Comparison of ENCODE assay signal across 14 cellular contexts in the genomic region with DNA sequence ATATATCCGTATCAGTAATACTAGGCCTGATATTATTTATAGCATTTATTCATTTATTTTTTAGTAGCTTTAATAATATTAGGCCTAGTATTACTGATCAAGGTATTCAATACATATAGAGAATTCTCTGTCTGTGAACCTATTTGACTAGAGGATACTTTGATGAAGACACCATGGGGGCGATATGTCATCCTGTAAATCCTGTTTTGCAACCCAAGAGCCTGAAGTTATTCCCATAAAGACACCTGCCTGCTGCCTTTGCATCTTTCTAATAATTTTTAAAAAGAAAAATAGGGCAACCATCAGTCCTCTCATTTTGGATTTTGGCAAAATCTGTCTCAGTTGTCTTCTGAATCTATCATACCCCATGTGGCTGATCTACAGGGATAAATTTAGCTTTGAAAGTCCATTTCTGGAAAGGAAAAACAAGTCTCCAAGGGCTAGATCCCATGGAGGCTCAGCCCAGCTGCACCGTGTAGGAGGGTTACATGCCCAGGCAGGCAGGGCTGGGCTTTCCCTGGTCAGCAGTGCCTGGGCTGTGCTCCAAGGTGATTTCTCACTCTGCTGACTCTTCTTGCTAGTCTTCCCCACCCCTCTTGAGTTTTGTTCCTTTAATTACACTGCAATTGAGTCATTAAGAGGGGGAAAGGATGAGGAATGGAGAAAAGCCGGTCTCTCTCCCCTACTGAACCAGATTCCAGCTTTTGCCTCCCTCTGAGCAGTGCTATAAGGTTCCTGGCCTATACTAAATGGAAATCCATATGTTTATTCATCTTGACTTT.
DNase-seq lines count a peak whose midpoint lies in the region; ATAC-seq and TF ChIP-seq lines count a peak whose summit lies in the region.
"Had no signal": no experiment of that assay in that cellular context is flagged by ENCODE, and none has a peak within 500 bp of the region (broad histone marks: within the 10 kb centered on the region; RNA-seq: fewer than 3 reads in every experiment).

No MANE protein-coding gene starts in this region.

- no peak overlapping the region for H2AFZ ChIP-seq in SK-N-SH (ENCODE audit: low read depth)

- H3K36me3 ChIP-seq in esophagus squamous epithelium, result no peaks in the 10 kb centered on the region
- no peaks in the 10 kb centered on the region for H3K36me3 ChIP-seq in thyroid gland
- H3K36me3 ChIP-seq in SK-N-SH (replicated peaks in 1 of 2; ENCODE audit: control insufficient read depth in 1 of 2, insufficient read depth in 2 of 2, low read length in 1 of 2), result peaks cover 0 to 11% of the 10 kb centered on the region in 2 experiments
- H3K36me3 ChIP-seq in heart right ventricle, result no peaks in the 10 kb centered on the region

- POLR2A ChIA-PET in SK-N-SH (lab: Yijun Ruan, JAX), result no interaction called here

- intact Hi-C loops in esophagus squamous epithelium (cut with DNase I) (no loop called here), thyroid gland (cut with DNase I) (loop anchor here (5.0 kb wide), 1 partner anchor 119 kb away; no protein-coding TSS in a partner anchor), heart right ventricle (cut with DNase I) (loop anchor here in 2 of 10 donors (10.0 kb wide), 2 partner anchors 121 to 1261 kb away; no protein-coding TSS in a partner anchor)

- no peaks in the 10 kb centered on the region for H3K9me2 ChIP-seq in SK-N-SH

- H3K4me1 ChIP-seq in esophagus squamous epithelium (peaks cover 0 to 44% (median 13%) of the 10 kb centered on the region in 3 donors), thyroid gland (peaks cover 0 to 3% of the 10 kb centered on the region in 2 donors), SK-N-SH (ENCODE audit: control insufficient read depth in 1 of 2, insufficient read depth in 2 of 2, low read depth in 1 of 2, low read length in 1 of 2) (peaks cover 0 to 2% of the 10 kb centered on the region in 2 experiments; a peak in 1 of 4 replicates), heart right ventricle (no peaks in the 10 kb centered on the region)

- H3K9me3 ChIP-seq in esophagus squamous epithelium (no peaks in the 10 kb centered on the region), thyroid gland (no peaks in the 10 kb centered on the region), SK-N-SH (no peaks in the 10 kb centered on the region), heart right ventricle (no peaks in the 10 kb centered on the region)

- peak overlapping the region; percentile 26 to 87 (median 79) for H3K27ac ChIP-seq in esophagus squamous epithelium
- no peak overlapping the region for H3K27ac ChIP-seq in thyroid gland
- H3K27ac ChIP-seq in SK-N-SH (ENCODE audit: low read depth in 2 of 2, low read length in 1 of 2), result no peak overlapping the region
- H3K27ac ChIP-seq in heart right ventricle, result no peak overlapping the region

- TF ChIP-seq CTCF in esophagus squamous epithelium (IDR thresholded peaks at IDR 0.05), result no peak
- TF ChIP-seq CTCF in thyroid gland (IDR thresholded peaks at IDR 0.05), result no peak
- no peak for TF ChIP-seq CTCF in SK-N-SH (IDR thresholded peaks at IDR 0.05)
- TF ChIP-seq CTCF in heart right ventricle (IDR thresholded peaks at IDR 0.05), result no peak

- H3K27me3 ChIP-seq in esophagus squamous epithelium, result no peaks in the 10 kb centered on the region
- H3K27me3 ChIP-seq in thyroid gland, result no peaks in the 10 kb centered on the region
- H3K27me3 ChIP-seq in SK-N-SH (ENCODE audit: insufficient read depth), result no peaks in the 10 kb centered on the region
- H3K27me3 ChIP-seq in heart right ventricle, result no peaks in the 10 kb centered on the region

- no peak overlapping the region for H3K4me2 ChIP-seq in SK-N-SH

- DNase-seq in NCI-H446 treated with DMSO at 0.1 percent for 48 hours (lab: John Stamatoyannopoulos, UW) (peak; percentile 26), esophagus squamous epithelium (lab: John Stamatoyannopoulos, UW) (no peak), thyroid gland (peak; percentile 44 to 59), SK-N-SH (no peak), heart right ventricle (no peak), SKM-1 (lab: John Stamatoyannopoulos, UW; ENCODE audit: unreplicated experiment) (no peak)
- DNase-seq: activated T-cell treated with anti-CD3 and anti-CD28 coated beads for 4 hours; CD4-positive, CD25-positive, alpha-beta regulatory T cell; dermis blood vessel endothelial cell; GF-D8; NCI-H146; stimulated activated CD4-positive, alpha-beta T cell treated with anti-CD3 and anti-CD28 coated beads, Interleukin-2, amount 100 ng/mL, for 48 hours; stimulated activated naive B cell treated with anti-CD40 and anti-IgM and Interleukin-4, amounts not matched to agents 10 μg/mL and 1 μg/mL and 100 μg/mL, for 72 hours had no signal

- WGBS in esophagus squamous epithelium, 2 donors, result 29 to 30% methylated on average over 4 of the region's 4 CpGs
- 60% methylated on average over 4 of the region's 4 CpGs for WGBS in thyroid gland, 2 donors
- 45% methylated on average over 4 of the region's 4 CpGs for WGBS in SK-N-SH (ENCODE audit: low lambda C conversion rate)
- 57 to 60% methylated on average over 4 of the region's 4 CpGs for WGBS in heart right ventricle, 2 donors

- no peaks in the 10 kb centered on the region for H3K79me2 ChIP-seq in SK-N-SH (ENCODE audit: insufficient read depth)

- TF ChIP-seq RAD21 in SK-N-SH (IDR thresholded peaks at IDR 0.05; ENCODE audit: low read length), result no peak

- H3K9ac ChIP-seq in SK-N-SH, result no peak overlapping the region

- ATAC-seq in GM19463 (IDR thresholded peaks at IDR 0.05; ENCODE audit: unreplicated experiment) (peak; percentile 58), heart right ventricle (no peak)
- ATAC-seq: stimulated activated naive B cell treated with anti-CD40 and anti-IgM and Interleukin-4, amounts not matched to agents 10 μg/mL and 1 μg/mL and 100 μg/mL, for 72 hours had no signal

- H4K20me1 ChIP-seq in SK-N-SH (ENCODE audit: insufficient read depth), result no peaks in the 10 kb centered on the region

- TF ChIP-seq POLR2A in esophagus squamous epithelium (IDR thresholded peaks at IDR 0.05) (no peak), thyroid gland (IDR thresholded peaks at IDR 0.05) (no peak)

- H3K4me3 ChIP-seq in esophagus squamous epithelium, result no peak overlapping the region
- H3K4me3 ChIP-seq in thyroid gland (replicated peaks in 1 of 3), result no peak overlapping the region
- no peak overlapping the region for H3K4me3 ChIP-seq in SK-N-SH (ENCODE audit: low read depth in 2 of 2, low read length in 1 of 2)
- H3K4me3 ChIP-seq in heart right ventricle, result no peak overlapping the region

- CTCF ChIA-PET in SK-N-SH (lab: Yijun Ruan, JAX), result interaction anchor here (0.6 to 7.8 kb wide), 5 partner anchors 9 to 1263 kb away, joined by 3 to 88 read pairs (median 4); no protein-coding TSS in a partner anchor

- H3F3A ChIP-seq in SK-N-SH (replicated peaks; ENCODE audit: insufficient read depth), result no peaks in the 10 kb centered on the region

- no peak for TF ChIP-seq EP300 in SK-N-SH (IDR thresholded peaks at IDR 0.05; ENCODE audit: borderline replicate concordance in 1 of 2, low read depth in 1 of 2, low read length in 1 of 2)

TF ChIP-seq in SK-N-SH, 30 proteins besides CTCF, POLR2A, EP300 and RAD21:
- TF ChIP-seq TCF12 (IDR thresholded peaks at IDR 0.05) (no peak), MEF2A (IDR thresholded peaks at IDR 0.05; ENCODE audit: borderline replicate concordance, low read depth) (no peak), NFIC (IDR thresholded peaks at IDR 0.05; ENCODE audit: borderline replicate concordance) (no peak), SIN3A (IDR thresholded peaks at IDR 0.05; ENCODE audit: borderline replicate concordance, low read depth, low read length) (no peak), GATA2 (CRISPR knock-in tag; IDR thresholded peaks at IDR 0.05) (no peak), TAF1 (IDR thresholded peaks at IDR 0.05; ENCODE audit: borderline replicate concordance, low read depth, low read length) (no peak)

Comparison
In these comparisons a context has a peak if more than half of its experiments do, and no peak if none do; other contexts are left out.
1. DNase-seq: peak in NCI-H446 treated with DMSO at 0.1 percent for 48 hours (single experiment) and thyroid gland (2 of 2); none in esophagus squamous epithelium (single experiment), SK-N-SH (single experiment), heart right ventricle (0 of 2) and SKM-1 (single experiment).
2. H3K27ac ChIP-seq: peak in esophagus squamous epithelium (4 of 4); none in thyroid gland (0 of 3), SK-N-SH (0 of 2) and heart right ventricle (0 of 10).